20 cellular contexts compared by ENCODE assay signal in genomic region chr13:105327727-105328126, GRCh38.
DNase-seq lines count a peak whose midpoint lies in the region; ATAC-seq, FAIRE-seq and TF ChIP-seq lines count a peak whose summit lies in the region.
"Had no signal": no experiment of that assay in that cellular context is flagged by ENCODE, and none has a peak within 500 bp of the region (broad histone marks: within the 10 kb centered on the region; RNA-seq: fewer than 3 reads in every experiment).

No MANE protein-coding gene starts in this region.

- peaks cover 6% of the 10 kb centered on the region for H3K4me1 Mint-ChIP-seq in astrocyte (ENCODE audit: low read depth, unreplicated experiment)
- H3K4me1 Mint-ChIP-seq in natural killer cell, result peaks cover 12 to 31% of the 10 kb centered on the region in 2 donors
- no peaks in the 10 kb centered on the region for H3K4me1 Mint-ChIP-seq in activated CD4-positive, alpha-beta memory T cell treated with anti-CD3 and anti-CD28 coated beads, Interleukin-2, amount 10 ng/mL, durations not matched to agents 7 days and 5 days

- POLR2A ChIA-PET in activated CD4-positive, alpha-beta memory T cell treated with anti-CD3 and anti-CD28 coated beads, Interleukin-2, amount 10 ng/mL, durations not matched to agents 7 days and 5 days (lab: Charles Lee), result no interaction called here

- no peaks in the 10 kb centered on the region for H3K79me2 ChIP-seq in astrocyte (ENCODE audit: insufficient read depth, low read length)

- CTCF ChIA-PET in activated CD4-positive, alpha-beta memory T cell treated with anti-CD3 and anti-CD28 coated beads, Interleukin-2, amount 10 ng/mL, durations not matched to agents 7 days and 5 days (lab: Charles Lee), result no interaction called here

- peaks cover 3% of the 10 kb centered on the region for H3K36me3 Mint-ChIP-seq in astrocyte (ENCODE audit: low read depth, unreplicated experiment)
- peaks cover 8% of the 10 kb centered on the region for H3K36me3 Mint-ChIP-seq in natural killer cell
- no peaks in the 10 kb centered on the region for H3K36me3 Mint-ChIP-seq in activated CD4-positive, alpha-beta memory T cell treated with anti-CD3 and anti-CD28 coated beads, Interleukin-2, amount 10 ng/mL, durations not matched to agents 7 days and 5 days (ENCODE audit: low read depth)

- no peak overlapping the region for H3K4me3 ChIP-seq in astrocyte (ENCODE audit: insufficient read depth, low read depth, low read length)
- H3K4me3 ChIP-seq: BLaER1 had no signal

- no peak overlapping the region for H3K9ac ChIP-seq in astrocyte (ENCODE audit: low read length)
- H3K9ac ChIP-seq: BLaER1 had no signal

- H3K27ac ChIP-seq in astrocyte (ENCODE audit: low read depth, low read length), result no peak overlapping the region
- H3K27ac ChIP-seq: BLaER1 had no signal

- no peak overlapping the region for H2AFZ ChIP-seq in astrocyte (ENCODE audit: low read depth, low read length)

- ATAC-seq in natural killer cell (peak; percentile 56 to 85 (median 81)), GM21529 (IDR thresholded peaks at IDR 0.05; ENCODE audit: unreplicated experiment) (no peak)
- ATAC-seq: HCT116, Panc1, SK-N-SH treated with all-trans-retinoic acid at 6 μM for 48 hours had no signal

- H3K27me3 Mint-ChIP-seq in astrocyte (ENCODE audit: low read depth, unreplicated experiment) (no peaks in the 10 kb centered on the region), natural killer cell (ENCODE audit: low read depth in 2 of 2) (no peaks in the 10 kb centered on the region)
- H3K27me3 Mint-ChIP-seq in activated CD4-positive, alpha-beta memory T cell treated with anti-CD3 and anti-CD28 coated beads, Interleukin-2, amount 10 ng/mL, durations not matched to agents 7 days and 5 days, result no peaks in the 10 kb centered on the region

- no peaks in the 10 kb centered on the region for H3K27me3 ChIP-seq in astrocyte (ENCODE audit: insufficient read depth, low read length)
- H3K27me3 ChIP-seq: BLaER1 had no signal

- no peak overlapping the region for H3K27ac Mint-ChIP-seq in astrocyte (ENCODE audit: unreplicated experiment)
- peak overlapping the region; percentile 37 to 93 for H3K27ac Mint-ChIP-seq in natural killer cell
- no peak overlapping the region for H3K27ac Mint-ChIP-seq in activated CD4-positive, alpha-beta memory T cell treated with anti-CD3 and anti-CD28 coated beads, Interleukin-2, amount 10 ng/mL, durations not matched to agents 7 days and 5 days

- H4K20me1 ChIP-seq in astrocyte (ENCODE audit: insufficient read depth, low read length), result no peaks in the 10 kb centered on the region
- H4K20me1 ChIP-seq: BLaER1 had no signal

- H3K36me3 ChIP-seq in astrocyte (ENCODE audit: insufficient read depth, low read length), result no peaks in the 10 kb centered on the region
- H3K36me3 ChIP-seq: BLaER1 had no signal

- intact Hi-C loops in natural killer cell (cut with micrococcal nuclease), result no loop called here

- no peak for FAIRE-seq in astrocyte (lab: Jason Lieb, UNC)
- FAIRE-seq: G401.6, GM12891 had no signal

- H3K4me1 ChIP-seq in astrocyte (ENCODE audit: insufficient read depth, low read length), result no peaks in the 10 kb centered on the region
- H3K4me1 ChIP-seq: BLaER1 had no signal

- DNase-seq in NCI-H1436 treated with DMSO at 0.1 percent for 48 hours (lab: John Stamatoyannopoulos, UW) (peak; percentile 4), NCI-H1436 (lab: John Stamatoyannopoulos, UW) (no peak), NCI-H1105 (lab: John Stamatoyannopoulos, UW) (peak; percentile 56), astrocyte (ENCODE audit: low read depth) (peak; percentile 59), natural killer cell (no peak)
- DNase-seq in stimulated activated CD4-positive, alpha-beta T cell treated with anti-CD3 and anti-CD28 coated beads, Interleukin-4, amount 100 ng/mL, for 4 hours, result no peak
- DNase-seq in activated CD4-positive, alpha-beta memory T cell treated with anti-CD3 and anti-CD28 coated beads, Interleukin-2, amount 10 ng/mL, durations not matched to agents 7 days and 5 days, result no peak
- DNase-seq: 8988T, DMS 273 treated with DMSO at 0.1 percent for 48 hours, NCI-H1048, NCI-H2029, NCI-H446 treated with DMSO at 0.1 percent for 48 hours, SHP77 had no signal

- TF ChIP-seq CTCF in astrocyte (IDR thresholded peaks at IDR 0.05; ENCODE audit: insufficient read depth, low read depth, low read length) (no peak), natural killer cell (IDR thresholded peaks at IDR 0.05) (no peak)

- H3K4me3 Mint-ChIP-seq in astrocyte (ENCODE audit: unreplicated experiment), result no peak overlapping the region
- peak overlapping the region; percentile 84 for H3K4me3 Mint-ChIP-seq in natural killer cell
- no peak overlapping the region for H3K4me3 Mint-ChIP-seq in activated CD4-positive, alpha-beta memory T cell treated with anti-CD3 and anti-CD28 coated beads, Interleukin-2, amount 10 ng/mL, durations not matched to agents 7 days and 5 days

- H3K9me3 Mint-ChIP-seq in astrocyte (ENCODE audit: unreplicated experiment) (peaks cover 9% of the 10 kb centered on the region), natural killer cell (peaks cover 0 to 6% of the 10 kb centered on the region in 2 donors)
- peaks cover 5% of the 10 kb centered on the region for H3K9me3 Mint-ChIP-seq in activated CD4-positive, alpha-beta memory T cell treated with anti-CD3 and anti-CD28 coated beads, Interleukin-2, amount 10 ng/mL, durations not matched to agents 7 days and 5 days

- H3K4me2 ChIP-seq in astrocyte (ENCODE audit: low read length), result no peak overlapping the region
- H3K4me2 ChIP-seq: BLaER1 had no signal

- H3K9me3 ChIP-seq in astrocyte (ENCODE audit: insufficient read depth, low read depth, low read length), result no peaks in the 10 kb centered on the region
- H3K9me3 ChIP-seq: BLaER1 had no signal

Comparison
In these comparisons a context has a peak if more than half of its experiments do, and no peak if none do; other contexts are left out.
1. DNase-seq: peak in NCI-H1436 treated with DMSO at 0.1 percent for 48 hours (single experiment), NCI-H1105 (single experiment) and astrocyte (single experiment); none in NCI-H1436 (single experiment), natural killer cell (single experiment), stimulated activated CD4-positive, alpha-beta T cell treated with anti-CD3 and anti-CD28 coated beads, Interleukin-4, amount 100 ng/mL, for 4 hours (0 of 2) and activated CD4-positive, alpha-beta memory T cell treated with anti-CD3 and anti-CD28 coated beads, Interleukin-2, amount 10 ng/mL, durations not matched to agents 7 days and 5 days (single experiment).
2. H3K27ac Mint-ChIP-seq: peak in natural killer cell (2 of 2); none in astrocyte (single experiment) and activated CD4-positive, alpha-beta memory T cell treated with anti-CD3 and anti-CD28 coated beads, Interleukin-2, amount 10 ng/mL, durations not matched to agents 7 days and 5 days (single experiment).